In genomic region chr10:26805567-26806245, GRCh38 we compare ENCODE assay signal across 12 cellular contexts. TPM values are rescaled to one million over a fixed set of nuclear protein-coding genes. Genes with fewer than 3 reads are reported as not detected.
DNase-seq lines count a peak whose midpoint lies in the region; ATAC-seq and TF ChIP-seq lines count a peak whose summit lies in the region.
"Had no signal": no experiment of that assay in that cellular context is flagged by ENCODE, and none has a peak within 500 bp of the region (broad histone marks: within the 10 kb centered on the region; RNA-seq: fewer than 3 reads in every experiment).

No MANE protein-coding gene starts in this region.

- peaks cover 3% of the 10 kb centered on the region for H3K36me3 Mint-ChIP-seq in CD4-positive, CD25-positive, alpha-beta regulatory T cell
- no peaks in the 10 kb centered on the region for H3K36me3 Mint-ChIP-seq in HFFc6 (ENCODE audit: low read depth)
- H3K36me3 Mint-ChIP-seq in mesothelial cell of epicardium: peaks cover 2% of the 10 kb centered on the region

- H3K4me1 ChIP-seq in CD4-positive, CD25-positive, alpha-beta regulatory T cell (ENCODE audit: control insufficient read depth, insufficient read depth, low read length, poor library complexity, severe bottlenecking): peaks cover 47% of the 10 kb centered on the region

- H3K4me1 Mint-ChIP-seq in CD4-positive, CD25-positive, alpha-beta regulatory T cell: peaks cover 31 to 88% (median 76%) of the 10 kb centered on the region in 4 donors
- H3K4me1 Mint-ChIP-seq in HFFc6 (ENCODE audit: low read depth) (peaks cover 39% of the 10 kb centered on the region), mesothelial cell of epicardium (peaks cover 25% of the 10 kb centered on the region)

- H3K36me3 ChIP-seq in CD4-positive, CD25-positive, alpha-beta regulatory T cell (ENCODE audit: control insufficient read depth, insufficient read depth, low read length): peaks cover 4% of the 10 kb centered on the region
- H3K36me3 ChIP-seq in brain microvascular endothelial cell (replicated peaks): no peaks in the 10 kb centered on the region

- H3K27me3 ChIP-seq in CD4-positive, CD25-positive, alpha-beta regulatory T cell (ENCODE audit: control insufficient read depth, insufficient read depth, low read length): no peaks in the 10 kb centered on the region
- H3K27me3 ChIP-seq in brain microvascular endothelial cell (replicated peaks): no peaks in the 10 kb centered on the region

- TF ChIP-seq CTCF in HFFc6 (IDR thresholded peaks at IDR 0.05): no peak
- no peak for TF ChIP-seq CTCF in brain microvascular endothelial cell (IDR thresholded peaks at IDR 0.05; ENCODE audit: low read depth, low read length, missing control alignments)
- TF ChIP-seq CTCF in mesothelial cell of epicardium (IDR thresholded peaks at IDR 0.05; ENCODE audit: unreplicated experiment): no peak

- H3K27me3 Mint-ChIP-seq in CD4-positive, CD25-positive, alpha-beta regulatory T cell: no peaks in the 10 kb centered on the region
- H3K27me3 Mint-ChIP-seq in HFFc6 (ENCODE audit: insufficient read depth) (no peaks in the 10 kb centered on the region), mesothelial cell of epicardium (ENCODE audit: low read depth) (no peaks in the 10 kb centered on the region)

- H3K4me3 ChIP-seq in CD4-positive, CD25-positive, alpha-beta regulatory T cell (ENCODE audit: low read depth, low read length): peak overlapping the region; percentile 8
- H3K4me3 ChIP-seq in brain microvascular endothelial cell (ENCODE audit: low read depth, low read length): no peak overlapping the region

- peak in 1 of 2 donors; percentile 43 for ATAC-seq in CD4-positive, CD25-positive, alpha-beta regulatory T cell (ENCODE audit: low read depth in 2 of 2)
- no peak for ATAC-seq in GM21576 (IDR thresholded peaks at IDR 0.05; ENCODE audit: unreplicated experiment)
- ATAC-seq: HCT116 had no signal

- no peak for DNase-seq in CD4-positive, CD25-positive, alpha-beta regulatory T cell
- DNase-seq in HFFc6 (peak; percentile 37), brain microvascular endothelial cell (peak; percentile 28), mesothelial cell of epicardium (ENCODE audit: low spot score in 2 of 2, unreplicated experiment in 2 of 2) (no peak), NCI-H2196 treated with DMSO at 0.1 percent for 48 hours (lab: John Stamatoyannopoulos, UW; ENCODE audit: unreplicated experiment) (no peak), NCI-H774 (lab: John Stamatoyannopoulos, UW) (no peak), HK-2 (ENCODE audit: unreplicated experiment) (no peak)
- DNase-seq: activated CD8-positive, alpha-beta memory T cell treated with anti-CD3 and anti-CD28 coated beads, Interleukin-2, amount 50 U/mL, for 48 hours; DMS79; NCI-H2029 treated with DMSO at 0.1 percent for 48 hours had no signal

- in situ Hi-C loops in brain microvascular endothelial cell (cut with HindIII; ENCODE audit: low pct_ligation_motif_present, low sequenced_read_pairs): no loop called here

- H3K27ac ChIP-seq in CD4-positive, CD25-positive, alpha-beta regulatory T cell (ENCODE audit: insufficient read depth, low read length, poor library complexity, severe bottlenecking): no peak overlapping the region
- no peak overlapping the region for H3K27ac ChIP-seq in brain microvascular endothelial cell

- H3K9me3 ChIP-seq in CD4-positive, CD25-positive, alpha-beta regulatory T cell (ENCODE audit: control insufficient read depth in 2 of 2, low read length in 2 of 2): no peaks in the 10 kb centered on the region

- no peaks in the 10 kb centered on the region for H3K9me3 Mint-ChIP-seq in CD4-positive, CD25-positive, alpha-beta regulatory T cell
- H3K9me3 Mint-ChIP-seq in HFFc6 (no peaks in the 10 kb centered on the region), mesothelial cell of epicardium (no peaks in the 10 kb centered on the region)

- H3K27ac Mint-ChIP-seq in CD4-positive, CD25-positive, alpha-beta regulatory T cell: no peak overlapping the region
- H3K27ac Mint-ChIP-seq in HFFc6: no peak overlapping the region
- H3K27ac Mint-ChIP-seq in mesothelial cell of epicardium: peak overlapping the region; percentile 17

- H3K4me3 Mint-ChIP-seq in CD4-positive, CD25-positive, alpha-beta regulatory T cell: peak overlapping the region in 3 of 4 donors; percentile 7 to 22 (median 11)
- H3K4me3 Mint-ChIP-seq in HFFc6 (no peak overlapping the region), mesothelial cell of epicardium (no peak overlapping the region)

RNA-seq across cellular contexts. Expression of gene ABI1, which starts 55.1 kb away (rescaled TPM):
- total RNA-seq in CD4-positive, CD25-positive, alpha-beta regulatory T cell: 121 TPM
- 100 to 1,000 TPM in 1 of 4 donors, 10 to 100 TPM in 3; 94.0 to 123 (median 97.6) TPM for polyA plus RNA-seq in CD4-positive, CD25-positive, alpha-beta regulatory T cell
- 10 to 100 TPM; 48.0 to 56.5 (median 53.3) TPM for total RNA-seq in HFFc6 (2021; fragmentation: NEBNext Ultra II Directional; extraction: Animal tissue kit (Norgen Biotek cat#: 25700))
- 37.7 to 41.3 TPM (median 40.8 TPM) in 3 replicates for total RNA-seq in mesothelial cell of epicardium

Comparison
In these comparisons a context has a peak if more than half of its experiments do, and no peak if none do; other contexts are left out.
1. DNase-seq: peak in HFFc6 (single experiment) and brain microvascular endothelial cell (single experiment); none in CD4-positive, CD25-positive, alpha-beta regulatory T cell (0 of 3), mesothelial cell of epicardium (0 of 2), NCI-H2196 treated with DMSO at 0.1 percent for 48 hours (single experiment), NCI-H774 (single experiment) and HK-2 (single experiment).
2. H3K4me3 Mint-ChIP-seq: peak in CD4-positive, CD25-positive, alpha-beta regulatory T cell (3 of 4); none in HFFc6 (single experiment) and mesothelial cell of epicardium (single experiment).